ENCODE assay signal across 14 cellular contexts in the genomic region with DNA sequence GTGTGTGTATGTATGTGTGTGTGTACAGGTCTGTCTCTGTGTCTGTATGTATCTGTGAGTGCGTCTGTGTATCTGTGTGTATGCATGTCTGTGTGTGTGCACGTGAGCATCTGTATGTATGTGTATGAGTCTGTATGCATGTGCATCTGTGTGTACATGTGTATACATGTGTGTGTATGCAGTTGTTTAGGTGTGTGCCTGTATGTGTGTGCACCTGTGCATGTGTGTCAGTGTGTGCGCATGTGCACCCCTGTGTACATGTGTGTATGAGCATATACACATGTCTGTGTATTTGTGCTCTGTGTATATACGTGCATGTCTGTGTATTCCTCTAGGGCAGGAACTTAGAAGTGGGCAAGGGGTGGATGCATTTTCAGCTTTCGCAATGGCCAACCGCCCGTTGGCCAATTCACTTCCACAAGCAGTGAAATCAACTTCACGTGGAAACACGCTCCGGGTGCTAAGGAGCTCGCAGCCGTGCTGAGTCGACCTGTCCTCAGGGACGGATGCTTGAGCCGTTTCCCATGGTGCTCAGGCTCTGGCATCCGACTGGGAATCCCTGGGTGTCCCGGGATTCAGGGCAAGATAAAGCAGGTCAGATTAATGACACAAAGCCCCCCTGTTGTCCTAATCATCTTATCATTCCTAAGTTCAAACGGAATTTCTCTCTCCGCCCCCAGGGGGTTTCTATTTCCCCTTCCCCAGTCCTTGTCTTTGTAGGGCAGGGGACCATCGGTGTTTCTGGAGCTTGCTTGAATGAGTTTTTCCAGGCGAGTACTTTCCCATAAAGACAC.
"Had no signal": no experiment of that assay in that cellular context is flagged by ENCODE, and none has a peak within 500 bp of the region (broad histone marks: within the 10 kb centered on the region; RNA-seq: fewer than 3 reads in every experiment).

No MANE protein-coding gene starts in this region.

- H3K4me3 Mint-ChIP-seq: activated CD4-positive, alpha-beta memory T cell treated with anti-CD3 and anti-CD28 coated beads, Interleukin-2, amount 10 ng/mL, durations not matched to agents 7 days and 5 days; activated naive CD8-positive, alpha-beta T cell treated with anti-CD3 and anti-CD28 coated beads, Interleukin-2, amount 10 ng/mL, durations not matched to agents 7 days and 5 days; activated T-cell treated with anti-CD3 and anti-CD28 coated beads, Interleukin-2, amount 50 U/mL, for 72 hours; stimulated activated naive B cell treated with anti-CD40 and anti-IgM and Interleukin-4, amounts not matched to agents 10 μg/mL and 1 μg/mL and 100 μg/mL, for 72 hours; T-helper 17 cell; type B pancreatic cell had no signal

- H3K36me3 ChIP-seq: breast epithelium had no signal

- H3K27me3 Mint-ChIP-seq: activated CD4-positive, alpha-beta memory T cell treated with anti-CD3 and anti-CD28 coated beads, Interleukin-2, amount 10 ng/mL, durations not matched to agents 7 days and 5 days; activated naive CD8-positive, alpha-beta T cell treated with anti-CD3 and anti-CD28 coated beads, Interleukin-2, amount 10 ng/mL, durations not matched to agents 7 days and 5 days; T-helper 17 cell had no signal

- H3K9me3 Mint-ChIP-seq: type B pancreatic cell had no signal

- H3K9me3 ChIP-seq: breast epithelium had no signal

- ATAC-seq: activated T-cell treated with anti-CD3 and anti-CD28 coated beads, Interleukin-2, amount 50 U/mL, for 72 hours; left lobe of liver; right cardiac atrium; stimulated activated naive B cell treated with anti-CD40 and anti-IgM and Interleukin-4, amounts not matched to agents 10 μg/mL and 1 μg/mL and 100 μg/mL, for 72 hours; T-helper 17 cell had no signal

- DNase-seq: activated CD4-positive, alpha-beta memory T cell treated with anti-CD3 and anti-CD28 coated beads, Interleukin-2, amount 10 ng/mL, durations not matched to agents 7 days and 5 days; activated naive CD8-positive, alpha-beta T cell treated with anti-CD3 and anti-CD28 coated beads, Interleukin-2, amount 10 ng/mL, durations not matched to agents 7 days and 5 days; activated T-cell treated with anti-CD3 and anti-CD28 coated beads, Interleukin-2, amount 50 U/mL, for 72 hours; anterior cingulate cortex; dorsolateral prefrontal cortex; foreskin melanocyte; head of caudate nucleus; islet precursor cell; right cardiac atrium; stimulated activated naive B cell treated with anti-CD40 and anti-IgM and Interleukin-4, amounts not matched to agents 10 μg/mL and 1 μg/mL and 100 μg/mL, for 72 hours; T-helper 17 cell had no signal

- H3K4me3 ChIP-seq: breast epithelium had no signal

- H3K4me1 Mint-ChIP-seq: activated CD4-positive, alpha-beta memory T cell treated with anti-CD3 and anti-CD28 coated beads, Interleukin-2, amount 10 ng/mL, durations not matched to agents 7 days and 5 days; activated naive CD8-positive, alpha-beta T cell treated with anti-CD3 and anti-CD28 coated beads, Interleukin-2, amount 10 ng/mL, durations not matched to agents 7 days and 5 days; stimulated activated naive B cell treated with anti-CD40 and anti-IgM and Interleukin-4, amounts not matched to agents 10 μg/mL and 1 μg/mL and 100 μg/mL, for 72 hours; T-helper 17 cell had no signal

- H3K36me3 Mint-ChIP-seq: activated naive CD8-positive, alpha-beta T cell treated with anti-CD3 and anti-CD28 coated beads, Interleukin-2, amount 10 ng/mL, durations not matched to agents 7 days and 5 days; stimulated activated naive B cell treated with anti-CD40 and anti-IgM and Interleukin-4, amounts not matched to agents 10 μg/mL and 1 μg/mL and 100 μg/mL, for 72 hours had no signal

- H3K4me1 ChIP-seq: breast epithelium had no signal

- H3K27ac Mint-ChIP-seq: activated CD4-positive, alpha-beta memory T cell treated with anti-CD3 and anti-CD28 coated beads, Interleukin-2, amount 10 ng/mL, durations not matched to agents 7 days and 5 days; activated naive CD8-positive, alpha-beta T cell treated with anti-CD3 and anti-CD28 coated beads, Interleukin-2, amount 10 ng/mL, durations not matched to agents 7 days and 5 days; activated T-cell treated with anti-CD3 and anti-CD28 coated beads, Interleukin-2, amount 50 U/mL, for 72 hours; stimulated activated naive B cell treated with anti-CD40 and anti-IgM and Interleukin-4, amounts not matched to agents 10 μg/mL and 1 μg/mL and 100 μg/mL, for 72 hours; T-helper 17 cell; type B pancreatic cell had no signal

- H3K27ac ChIP-seq: breast epithelium had no signal
